20 cellular contexts compared by ENCODE assay signal in genomic region chr11:11574373-11574772, GRCh38.
"Had no signal": no experiment of that assay in that cellular context is flagged by ENCODE, and none has a peak within 500 bp of the region (broad histone marks: within the 10 kb centered on the region; RNA-seq: fewer than 3 reads in every experiment).

No MANE protein-coding gene starts in this region.

- DNase-seq: activated CD4-positive, alpha-beta memory T cell treated with anti-CD3 and anti-CD28 coated beads for 36 hours; activated CD4-positive, alpha-beta T cell treated with anti-CD3 and anti-CD28 coated beads, Interleukin-2, amount 10 ng/mL, durations not matched to agents 7 days and 5 days; activated CD4-positive, CD25-positive, alpha-beta regulatory T cell; activated effector memory CD4-positive, alpha-beta T cell treated with Interleukin-2 at 50 U/mL for 16 hours; activated naive CD4-positive, alpha-beta T cell; activated T-cell treated with anti-CD3 and anti-CD28 coated beads, Interleukin-2, amount 50 U/mL, for 24 hours; aorta; MG63; MV-4-11; NCI-H1092 treated with DMSO at 0.1 percent for 48 hours; NCI-H1436; NCI-H187; NCI-H2081; NCI-H446; PC-3; SHP77 treated with DMSO at 0.1 percent for 48 hours; T-cell; T-helper 2 cell; T1000 had no signal

- H3K27ac ChIP-seq: breast epithelium had no signal

- H3K4me1 ChIP-seq: breast epithelium had no signal

- ATAC-seq: PC-3, T-cell had no signal

- H3K9me3 ChIP-seq: breast epithelium, MG63 had no signal

- H3K4me3 ChIP-seq: breast epithelium, MG63 had no signal

- H3K36me3 ChIP-seq: breast epithelium, MG63 had no signal

- H3K27me3 ChIP-seq: breast epithelium, MG63 had no signal
